ENCODE assay signal across 1 cellular context in genomic region chr5:136162001-136162400, GRCh38.
TF ChIP-seq lines count a peak whose summit lies in the region.

No MANE protein-coding gene starts in this region.

TF ChIP-seq in HepG2, 621 proteins besides CTCF, POLR2A, EP300 and RAD21:
- no peak for TF ChIP-seq ZNF280D (CRISPR knock-in tag; IDR thresholded peaks at IDR 0.05)
- no peak for TF ChIP-seq TBP (CRISPR knock-in tag; IDR thresholded peaks at IDR 0.05)
- no peak for TF ChIP-seq ZNF569 (CRISPR knock-in tag; IDR thresholded peaks at IDR 0.05; ENCODE audit: borderline replicate concordance)
- TF ChIP-seq CSRNP2 (CRISPR knock-in tag; conservative IDR thresholded peaks at IDR 0.05; ENCODE audit: low read depth) = no peak
- no peak for TF ChIP-seq ZNF841 (CRISPR knock-in tag; IDR thresholded peaks at IDR 0.05; ENCODE audit: borderline replicate concordance)
- TF ChIP-seq ZNF253 (CRISPR knock-in tag; IDR thresholded peaks at IDR 0.05; ENCODE audit: borderline replicate concordance) = no peak
- TF ChIP-seq RBM22 (optimal IDR thresholded peaks at IDR 0.05; ENCODE audit: low read length) = no peak
- no peak for TF ChIP-seq ESRRA (CRISPR knock-in tag; IDR thresholded peaks at IDR 0.05; ENCODE audit: low read depth)
- TF ChIP-seq KMT2A (CRISPR knock-in tag; IDR thresholded peaks at IDR 0.05) = no peak
- no peak for TF ChIP-seq TEAD3 (CRISPR knock-in tag; optimal IDR thresholded peaks at IDR 0.05; ENCODE audit: borderline replicate concordance)
- no peak for TF ChIP-seq ZNF317 (CRISPR knock-in tag; IDR thresholded peaks at IDR 0.05)
- TF ChIP-seq ZNF784 (CRISPR knock-in tag; IDR thresholded peaks at IDR 0.05; ENCODE audit: borderline replicate concordance) = no peak
- no peak for TF ChIP-seq ZNF292 (CRISPR knock-in tag; IDR thresholded peaks at IDR 0.05; ENCODE audit: borderline replicate concordance, low read depth)
